Comparison of ENCODE assay signal across 1 cellular context in the genomic region with DNA sequence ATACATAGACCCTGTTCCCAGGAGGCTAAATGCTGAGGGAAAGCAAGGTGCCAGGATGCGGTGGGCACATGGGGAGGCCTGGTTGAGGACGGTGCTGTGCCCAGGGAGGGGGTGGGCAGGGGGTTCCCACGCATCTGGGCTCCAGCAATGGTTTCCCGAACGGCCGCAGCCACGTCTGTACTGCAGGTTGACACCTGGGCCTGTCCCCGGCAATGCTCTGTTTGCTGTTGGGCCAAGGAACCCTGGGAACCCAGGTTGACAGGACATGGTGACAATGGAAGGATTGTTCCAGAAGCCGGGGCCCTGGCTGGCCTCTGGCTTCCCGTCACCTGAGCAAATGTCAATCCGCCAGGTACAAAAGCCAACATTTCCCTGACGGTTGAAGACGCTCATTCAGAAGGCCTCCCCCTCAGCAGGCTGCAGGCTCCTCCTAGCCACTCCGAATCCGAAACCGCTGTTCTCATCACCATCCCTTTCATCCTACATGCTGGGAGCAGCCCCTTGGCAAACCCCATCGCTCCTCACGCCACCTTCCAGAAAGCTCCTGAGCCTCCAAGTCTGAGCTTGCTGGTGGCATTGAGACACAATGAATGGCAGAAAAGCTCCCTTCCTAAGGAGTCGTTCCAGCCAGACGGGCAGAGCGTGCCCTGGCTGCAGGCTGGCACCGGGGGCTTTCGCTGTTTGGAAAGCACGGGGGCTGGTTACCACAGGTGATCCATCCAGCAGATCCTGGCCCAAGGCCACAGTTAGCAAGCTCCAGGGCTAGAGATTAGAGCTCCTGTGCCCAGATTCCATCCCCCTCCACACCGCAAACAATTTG.
TF ChIP-seq lines count a peak whose summit lies in the region.

No MANE protein-coding gene starts in this region.

TF ChIP-seq in SK-N-SH treated with all-trans-retinoic acid at 6 μM for 48 hours, 23 proteins besides CTCF, POLR2A, EP300 and RAD21:
- TF ChIP-seq, protein P1, sequence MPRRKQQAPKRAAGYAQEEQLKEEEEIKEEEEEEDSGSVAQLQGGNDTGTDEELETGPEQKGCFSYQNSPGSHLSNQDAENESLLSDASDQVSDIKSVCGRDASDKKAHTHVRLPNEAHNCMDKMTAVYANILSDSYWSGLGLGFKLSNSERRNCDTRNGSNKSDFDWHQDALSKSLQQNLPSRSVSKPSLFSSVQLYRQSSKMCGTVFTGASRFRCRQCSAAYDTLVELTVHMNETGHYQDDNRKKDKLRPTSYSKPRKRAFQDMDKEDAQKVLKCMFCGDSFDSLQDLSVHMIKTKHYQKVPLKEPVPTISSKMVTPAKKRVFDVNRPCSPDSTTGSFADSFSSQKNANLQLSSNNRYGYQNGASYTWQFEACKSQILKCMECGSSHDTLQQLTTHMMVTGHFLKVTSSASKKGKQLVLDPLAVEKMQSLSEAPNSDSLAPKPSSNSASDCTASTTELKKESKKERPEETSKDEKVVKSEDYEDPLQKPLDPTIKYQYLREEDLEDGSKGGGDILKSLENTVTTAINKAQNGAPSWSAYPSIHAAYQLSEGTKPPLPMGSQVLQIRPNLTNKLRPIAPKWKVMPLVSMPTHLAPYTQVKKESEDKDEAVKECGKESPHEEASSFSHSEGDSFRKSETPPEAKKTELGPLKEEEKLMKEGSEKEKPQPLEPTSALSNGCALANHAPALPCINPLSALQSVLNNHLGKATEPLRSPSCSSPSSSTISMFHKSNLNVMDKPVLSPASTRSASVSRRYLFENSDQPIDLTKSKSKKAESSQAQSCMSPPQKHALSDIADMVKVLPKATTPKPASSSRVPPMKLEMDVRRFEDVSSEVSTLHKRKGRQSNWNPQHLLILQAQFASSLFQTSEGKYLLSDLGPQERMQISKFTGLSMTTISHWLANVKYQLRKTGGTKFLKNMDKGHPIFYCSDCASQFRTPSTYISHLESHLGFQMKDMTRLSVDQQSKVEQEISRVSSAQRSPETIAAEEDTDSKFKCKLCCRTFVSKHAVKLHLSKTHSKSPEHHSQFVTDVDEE (CRISPR knock-in tag; IDR thresholded peaks at IDR 0.05) = no peak
- TF ChIP-seq ZNF565 (CRISPR knock-in tag; conservative IDR thresholded peaks at IDR 0.05; ENCODE audit: low read depth) (no peak), TCF4 (CRISPR knock-in tag; IDR thresholded peaks at IDR 0.05; ENCODE audit: borderline replicate concordance) (no peak), RARB (CRISPR knock-in tag; IDR thresholded peaks at IDR 0.05) (no peak), CSDC2 (CRISPR knock-in tag; IDR thresholded peaks at IDR 0.05) (no peak), BACH2 (CRISPR knock-in tag; IDR thresholded peaks at IDR 0.05; ENCODE audit: borderline replicate concordance) (no peak), OSR1 (CRISPR knock-in tag; IDR thresholded peaks at IDR 0.05) (no peak), ZFP3 (CRISPR knock-in tag; IDR thresholded peaks at IDR 0.05) (no peak), ARNTL (CRISPR knock-in tag; IDR thresholded peaks at IDR 0.05; ENCODE audit: borderline replicate concordance, low read depth) (no peak), ESRRG (CRISPR knock-in tag; IDR thresholded peaks at IDR 0.05) (no peak)
- TF ChIP-seq, protein P2, sequence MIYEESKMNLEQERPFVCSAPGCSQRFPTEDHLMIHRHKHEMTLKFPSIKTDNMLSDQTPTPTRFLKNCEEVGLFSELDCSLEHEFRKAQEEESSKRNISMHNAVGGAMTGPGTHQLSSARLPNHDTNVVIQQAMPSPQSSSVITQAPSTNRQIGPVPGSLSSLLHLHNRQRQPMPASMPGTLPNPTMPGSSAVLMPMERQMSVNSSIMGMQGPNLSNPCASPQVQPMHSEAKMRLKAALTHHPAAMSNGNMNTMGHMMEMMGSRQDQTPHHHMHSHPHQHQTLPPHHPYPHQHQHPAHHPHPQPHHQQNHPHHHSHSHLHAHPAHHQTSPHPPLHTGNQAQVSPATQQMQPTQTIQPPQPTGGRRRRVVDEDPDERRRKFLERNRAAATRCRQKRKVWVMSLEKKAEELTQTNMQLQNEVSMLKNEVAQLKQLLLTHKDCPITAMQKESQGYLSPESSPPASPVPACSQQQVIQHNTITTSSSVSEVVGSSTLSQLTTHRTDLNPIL (CRISPR knock-in tag; IDR thresholded peaks at IDR 0.05; ENCODE audit: low read depth) = no peak
